In the genomic region with DNA sequence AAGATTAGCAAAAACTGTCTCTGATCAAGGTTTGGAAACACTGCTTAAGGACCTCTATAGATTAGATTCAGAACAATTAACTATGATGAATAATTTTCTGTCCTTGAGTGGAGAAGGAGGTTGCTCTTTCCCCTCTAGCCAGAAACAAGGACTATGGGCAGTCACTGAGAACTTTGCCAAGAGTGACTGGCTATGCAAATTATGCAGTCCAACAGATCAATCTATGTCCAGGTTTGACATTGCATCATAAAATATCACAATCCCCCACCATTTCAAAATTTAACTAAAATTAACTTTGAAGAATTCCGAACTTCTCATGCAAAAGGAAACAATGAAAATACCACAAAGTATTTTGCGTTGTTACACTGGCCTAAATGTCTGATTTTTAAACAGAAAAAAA, we compare ENCODE assay signal across 25 cellular contexts. TPM values are rescaled to one million over a fixed set of nuclear protein-coding genes. Genes with fewer than 3 reads are reported as not detected.
"Had no signal": no experiment of that assay in that cellular context is flagged by ENCODE, and none has a peak within 500 bp of the region (broad histone marks: within the 10 kb centered on the region; RNA-seq: fewer than 3 reads in every experiment).

No MANE protein-coding gene starts in this region.

- H3K4me3 ChIP-seq: coronary artery, lung, right atrium auricular region, sigmoid colon, spleen, thoracic aorta, transverse colon, upper lobe of right lung, uterus had no signal

- H3K27me3 ChIP-seq: right atrium auricular region, sigmoid colon, spleen, transverse colon, upper lobe of right lung, uterus had no signal

- ATAC-seq: effector memory CD8-positive, alpha-beta T cell; left colon; left ventricle myocardium superior; natural killer cell; stimulated activated naive B cell treated with anti-CD40 and anti-IgM and Interleukin-4, amounts not matched to agents 10 μg/mL and 1 μg/mL and 100 μg/mL, for 72 hours; upper lobe of right lung had no signal

- H3K27ac Mint-ChIP-seq: effector memory CD8-positive, alpha-beta T cell; immature natural killer cell; memory B cell; natural killer cell; progenitor cell of endocrine pancreas; stimulated activated naive B cell treated with anti-CD40 and anti-IgM and Interleukin-4, amounts not matched to agents 10 μg/mL and 1 μg/mL and 100 μg/mL, for 72 hours; stimulated activated naive CD8-positive, alpha-beta T cell treated with anti-CD3 and anti-CD28 coated beads, Interleukin-15, Interleukin-2, amounts not matched to agents 100 ng/mL and 50 ng/mL, for 24 hours had no signal

- H3K4me1 ChIP-seq: parathyroid adenoma, right atrium auricular region, transverse colon, upper lobe of right lung, uterus had no signal

- H3K36me3 ChIP-seq: right atrium auricular region, sigmoid colon, spleen, thoracic aorta, transverse colon, upper lobe of right lung, uterus had no signal

- H3K9me3 Mint-ChIP-seq: effector memory CD8-positive, alpha-beta T cell; memory B cell; natural killer cell; stimulated activated naive B cell treated with anti-CD40 and anti-IgM and Interleukin-4, amounts not matched to agents 10 μg/mL and 1 μg/mL and 100 μg/mL, for 72 hours; stimulated activated naive CD8-positive, alpha-beta T cell treated with anti-CD3 and anti-CD28 coated beads, Interleukin-15, Interleukin-2, amounts not matched to agents 100 ng/mL and 50 ng/mL, for 24 hours had no signal

- H3K9me3 ChIP-seq: right atrium auricular region, sigmoid colon, spleen, thoracic aorta, transverse colon, upper lobe of right lung, uterus had no signal

- DNase-seq: dermis blood vessel endothelial cell; effector memory CD8-positive, alpha-beta T cell; erythroblast; hypothalamus; immature natural killer cell; islet precursor cell; left colon; left ventricle myocardium superior; natural killer cell; occipital lobe; sigmoid colon; spleen; stimulated activated naive B cell treated with anti-CD40 and anti-IgM and Interleukin-4, amounts not matched to agents 10 μg/mL and 1 μg/mL and 100 μg/mL, for 72 hours; transverse colon; upper lobe of right lung; uterus had no signal

- H3K27me3 Mint-ChIP-seq: memory B cell, progenitor cell of endocrine pancreas had no signal

- H2AFZ ChIP-seq: parathyroid adenoma had no signal

- H3K9ac ChIP-seq: parathyroid adenoma had no signal

- H3K4me3 Mint-ChIP-seq: effector memory CD8-positive, alpha-beta T cell; immature natural killer cell; memory B cell; natural killer cell; stimulated activated naive B cell treated with anti-CD40 and anti-IgM and Interleukin-4, amounts not matched to agents 10 μg/mL and 1 μg/mL and 100 μg/mL, for 72 hours; stimulated activated naive CD8-positive, alpha-beta T cell treated with anti-CD3 and anti-CD28 coated beads, Interleukin-15, Interleukin-2, amounts not matched to agents 100 ng/mL and 50 ng/mL, for 24 hours had no signal

- H3K27ac ChIP-seq: coronary artery, parathyroid adenoma, right atrium auricular region, sigmoid colon, transverse colon, upper lobe of right lung, uterus had no signal

- H3K36me3 Mint-ChIP-seq: immature natural killer cell; memory B cell; natural killer cell; stimulated activated naive B cell treated with anti-CD40 and anti-IgM and Interleukin-4, amounts not matched to agents 10 μg/mL and 1 μg/mL and 100 μg/mL, for 72 hours had no signal

- H3K4me1 Mint-ChIP-seq: immature natural killer cell; memory B cell; natural killer cell; stimulated activated naive B cell treated with anti-CD40 and anti-IgM and Interleukin-4, amounts not matched to agents 10 μg/mL and 1 μg/mL and 100 μg/mL, for 72 hours had no signal

RNA-seq across cellular contexts. Expression of a gene that starts 50.6 kb away (rescaled TPM):
- total RNA-seq: mononuclear cell, natural killer cell had no signal
- polyA plus RNA-seq: immature natural killer cell had no signal
